11 cellular contexts compared by ENCODE assay signal in the genomic region with DNA sequence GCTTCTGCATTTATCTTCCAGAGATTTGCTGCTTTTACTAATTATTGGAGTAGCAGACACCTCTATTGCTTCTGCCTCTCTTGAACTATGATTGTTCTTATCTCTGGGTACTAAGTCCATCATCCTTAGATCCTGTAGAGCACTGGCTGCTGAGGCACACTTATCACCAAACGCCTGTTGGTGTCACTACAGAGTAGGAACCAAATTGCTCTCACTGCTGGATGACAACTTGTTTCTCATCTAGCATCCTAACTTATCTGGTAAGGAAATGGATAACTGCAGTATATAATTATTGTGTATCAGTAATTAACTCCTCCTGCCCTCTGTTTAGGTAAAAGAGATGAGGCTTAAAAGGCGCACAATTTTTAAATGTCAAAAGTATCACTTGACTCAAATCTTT.
A peak's percentile ranks its signal among the peaks of the same experiment; 100 is the strongest.
DNase-seq lines count a peak whose midpoint lies in the region; ATAC-seq and TF ChIP-seq lines count a peak whose summit lies in the region.
"Had no signal": no experiment of that assay in that cellular context is flagged by ENCODE, and none has a peak within 500 bp of the region (broad histone marks: within the 10 kb centered on the region; RNA-seq: fewer than 3 reads in every experiment).

No MANE protein-coding gene starts in this region.

- H3K9ac ChIP-seq in adipocyte (ENCODE audit: low read length) = no peak overlapping the region
- no peak overlapping the region for H3K9ac ChIP-seq in neural cell (ENCODE audit: low read length)

- ATAC-seq in GM18909 (IDR thresholded peaks at IDR 0.05; ENCODE audit: poor library complexity, unreplicated experiment) = no peak
- ATAC-seq in GM21367 (IDR thresholded peaks at IDR 0.05; ENCODE audit: unreplicated experiment) = no peak

- CTCF ChIA-PET in GM10248 (lab: Yijun Ruan, JAX) = no interaction called here

- no peak for TF ChIP-seq EP300 in neural cell (conservative IDR thresholded peaks at IDR 0.05; ENCODE audit: poor library complexity, severe bottlenecking)

- TF ChIP-seq CTCF in GM10248 (IDR thresholded peaks at IDR 0.05; ENCODE audit: control extremely low read depth, extremely low read depth, low read depth, missing control alignments) = peak; percentile 20
- TF ChIP-seq CTCF in LNCAP (IDR thresholded peaks at IDR 0.05) = peak; percentile 54; the same call in 1 of the 2 replicates
- TF ChIP-seq CTCF in neural cell (IDR thresholded peaks at IDR 0.05; ENCODE audit: poor library complexity, severe bottlenecking) = peak; percentile 12

- H3K4me1 ChIP-seq in adipocyte (ENCODE audit: control insufficient read depth, insufficient read depth, low read length) = no peaks in the 10 kb centered on the region

- H3K9me3 ChIP-seq in adipocyte (ENCODE audit: control insufficient read depth, low read length) (no peaks in the 10 kb centered on the region), neural cell (ENCODE audit: low read length) (no peaks in the 10 kb centered on the region)

- no peaks in the 10 kb centered on the region for H3K36me3 ChIP-seq in adipocyte (ENCODE audit: control insufficient read depth, insufficient read depth, low read length, severe bottlenecking)
- H3K36me3 ChIP-seq in neural cell (ENCODE audit: insufficient read depth, low read length) = no peaks in the 10 kb centered on the region

- TF ChIP-seq RAD21 in neural cell (conservative IDR thresholded peaks at IDR 0.05) = no peak

- no peak for DNase-seq in GM10248 (ENCODE audit: extremely low spot score)
- DNase-seq in adipocyte (ENCODE audit: low read depth) = peak; percentile 12
- DNase-seq in NCI-H1417 (lab: John Stamatoyannopoulos, UW) = no peak
- no peak for DNase-seq in stimulated activated CD4-positive, alpha-beta T cell treated with anti-CD3 and anti-CD28 coated beads, Interleukin-12 subunit alpha, Interleukin-12 subunit beta, amount 100 ng/mL, for 4 hours
- DNase-seq: DMS153, NCI-H526 treated with DMSO at 0.1 percent for 48 hours had no signal

- H3K4me3 ChIP-seq in adipocyte (ENCODE audit: low read length) (no peak overlapping the region), neural cell (ENCODE audit: low read length) (no peak overlapping the region)
- H3K4me3 ChIP-seq: skin epidermis had no signal

- no peak overlapping the region for H2AFZ ChIP-seq in neural cell (ENCODE audit: low read depth, low read length)

- no peaks in the 10 kb centered on the region for H3K79me2 ChIP-seq in neural cell (replicated peaks; ENCODE audit: insufficient read depth, low read length)

- H3K27ac ChIP-seq in neural cell (ENCODE audit: low read length) = no peak overlapping the region
- H3K27ac ChIP-seq: skin epidermis had no signal

- H3K27me3 ChIP-seq in adipocyte (replicated peaks; ENCODE audit: control insufficient read depth, insufficient read depth, low read length) = peaks cover 3% of the 10 kb centered on the region
- no peaks in the 10 kb centered on the region for H3K27me3 ChIP-seq in neural cell (ENCODE audit: insufficient read depth, low read depth, low read length)

- no peaks in the 10 kb centered on the region for H3F3A ChIP-seq in neural cell (ENCODE audit: insufficient read depth, low read length, poor library complexity, severe bottlenecking)

- no peak overlapping the region for H3K4me2 ChIP-seq in neural cell (ENCODE audit: low read length)

- H3K9me2 ChIP-seq in neural cell (ENCODE audit: insufficient read depth, low read length) = no peaks in the 10 kb centered on the region

- H4K20me1 ChIP-seq in neural cell (ENCODE audit: insufficient read depth) = no peaks in the 10 kb centered on the region

- POLR2A ChIA-PET in GM10248 (lab: Yijun Ruan, JAX) = no interaction called here

TF ChIP-seq in neural cell, 6 proteins besides CTCF, POLR2A, EP300 and RAD21:
- TF ChIP-seq POLR2AphosphoS5 (IDR thresholded peaks at IDR 0.05) = no peak
- no peak for TF ChIP-seq MXI1 (conservative IDR thresholded peaks at IDR 0.05; ENCODE audit: poor library complexity, severe bottlenecking)
- no peak for TF ChIP-seq TAF1 (IDR thresholded peaks at IDR 0.05; ENCODE audit: low read depth)
- no peak for TF ChIP-seq SMC3 (conservative IDR thresholded peaks at IDR 0.05; ENCODE audit: poor library complexity)
- no peak for TF ChIP-seq REST (IDR thresholded peaks at IDR 0.05; ENCODE audit: borderline replicate concordance)
- TF ChIP-seq EZH2 (IDR thresholded peaks at IDR 0.05; ENCODE audit: borderline replicate concordance, insufficient read depth, low read length, poor library complexity, severe bottlenecking) = no peak
